Comparison of ENCODE assay signal across 8 cellular contexts in genomic region chr20:30378317-30378716, GRCh38.
DNase-seq lines count a peak whose midpoint lies in the region; ATAC-seq, FAIRE-seq and TF ChIP-seq lines count a peak whose summit lies in the region.
"Not testable (repeated sequence)": the region's sequence is repeated elsewhere in the genome, so short reads cannot be mapped to it uniquely, and the experiment has no call there.

No MANE protein-coding gene starts in this region.

- not testable (repeated sequence) for FAIRE-seq in A549 (lab: Jason Lieb, UNC); K562 (lab: Jason Lieb, UNC)

- intact Hi-C loops in Calu3 (cut with micrococcal nuclease; ENCODE audit: unreplicated experiment), result not testable (repeated sequence)
- intact Hi-C loops in K562 (cut with micrococcal nuclease), result loop anchor here (10.0 kb wide), 1 partner anchor 206 kb away; no protein-coding TSS in a partner anchor

- DNase-seq in A549 (ENCODE audit: low read depth in 1 of 2, low spot score in 1 of 2); Calu3; MG63; T-helper 17 cell; activated T-cell treated with anti-CD3 and anti-CD28 coated beads, Interleukin-2, amount 50 U/mL, for 4 hours; K562 (ENCODE audit: extremely low read depth in 1 of 4, low spot score in 3 of 4); cardiac muscle cell (ENCODE audit: low read depth in 1 of 2, low spot score in 1 of 2): not testable (repeated sequence)

- not testable (repeated sequence) for H4K20me1 ChIP-seq in K562 (replicated peaks; ENCODE audit: control insufficient read depth, insufficient read depth, low read length)

- TF ChIP-seq EP300 in A549 (IDR thresholded peaks at IDR 0.05); K562 (IDR thresholded peaks at IDR 0.05; ENCODE audit: low read length): not testable (repeated sequence)

- H3K36me3 Mint-ChIP-seq in Calu3 (ENCODE audit: insufficient read depth, unreplicated experiment), result peaks cover 27% of the 10 kb centered on the region
- not testable (repeated sequence) for H3K36me3 Mint-ChIP-seq in T-helper 17 cell (ENCODE audit: low read depth); activated T-cell treated with anti-CD3 and anti-CD28 coated beads, Interleukin-2, amount 50 U/mL, for 4 hours (ENCODE audit: insufficient read depth)

- not testable (repeated sequence) for BruUV-seq in Calu3 (replicated peaks; lab: Mats Ljungman, UMichigan); K562 (replicated peaks; lab: Mats Ljungman, UMichigan)

- H3K27me3 Mint-ChIP-seq in Calu3 (ENCODE audit: unreplicated experiment); T-helper 17 cell; activated T-cell treated with anti-CD3 and anti-CD28 coated beads, Interleukin-2, amount 50 U/mL, for 4 hours (ENCODE audit: low read depth): not testable (repeated sequence)

- not testable (repeated sequence) for TF ChIP-seq RAD21 in A549 (conservative IDR thresholded peaks at IDR 0.05 in 1 of 2, IDR thresholded peaks at IDR 0.05 in 1 of 2); K562 (CRISPR knock-in tag; conservative IDR thresholded peaks at IDR 0.05 in 1 of 2, IDR thresholded peaks at IDR 0.05 in 1 of 2)

- peaks cover 16% of the 10 kb centered on the region; the same call in 2 of the 3 replicates for H3K79me2 ChIP-seq in K562 (ENCODE audit: control insufficient read depth, insufficient read depth, low read length)

- H3K27ac Mint-ChIP-seq in Calu3 (ENCODE audit: unreplicated experiment) (peak overlapping the region; percentile 79), T-helper 17 cell (peak overlapping the region; percentile 70)

- H3K4me2 ChIP-seq in A549 (peak overlapping the region; percentile 83), K562 (ENCODE audit: insufficient read depth, low read length) (peak overlapping the region; percentile 49), skeletal muscle satellite cell (ENCODE audit: low read length) (peak overlapping the region; percentile 41)

- not testable (repeated sequence) for H3K4me3 ChIP-seq in A549; skeletal muscle satellite cell (ENCODE audit: low read length)
- H3K4me3 ChIP-seq in MG63 (peak overlapping the region; percentile 79), K562 (peak overlapping the region; percentile 81; the same call in 1 of the 2 replicates), cardiac muscle cell (peak overlapping the region; percentile 71)

- H3K4me3 Mint-ChIP-seq in Calu3 (ENCODE audit: low read depth, unreplicated experiment) (peak overlapping the region; percentile 91), T-helper 17 cell (peak overlapping the region; percentile 93)
- peak overlapping the region; percentile 88 for H3K4me3 Mint-ChIP-seq in activated T-cell treated with anti-CD3 and anti-CD28 coated beads, Interleukin-2, amount 50 U/mL, for 4 hours

- not testable (repeated sequence) for H2AFZ ChIP-seq in K562 (ENCODE audit: low read depth, low read length)

- not testable (repeated sequence) for H3K36me3 ChIP-seq in MG63; K562 (ENCODE audit: control insufficient read depth, insufficient read depth, low read length); cardiac muscle cell; skeletal muscle satellite cell (ENCODE audit: insufficient read depth, low read length)

- H3K9me1 ChIP-seq in K562 (ENCODE audit: control insufficient read depth, insufficient read depth, low read length), result not testable (repeated sequence)

- not testable (repeated sequence) for H3K4me1 ChIP-seq in A549; K562 (replicated peaks in 1 of 2; ENCODE audit: control insufficient read depth in 2 of 2, insufficient read depth in 2 of 2, low read length in 2 of 2); cardiac muscle cell (ENCODE audit: low read depth); skeletal muscle satellite cell (ENCODE audit: control insufficient read depth, insufficient read depth, low read length)

- 54% methylated on average over 4 of the region's 4 CpGs for WGBS in A549 (ENCODE audit: missing lambda C conversion rate)
- 41% methylated on average over 3 of the region's 4 CpGs for WGBS in K562 (ENCODE audit: insufficient coverage, low coverage, missing lambda C conversion rate)

- not testable (repeated sequence) for H3K27me3 ChIP-seq in MG63; K562 (ENCODE audit: control insufficient read depth in 2 of 2, insufficient read depth in 2 of 2, low read length in 2 of 2); cardiac muscle cell; skeletal muscle satellite cell (ENCODE audit: control insufficient read depth, insufficient read depth, low read length)

- CTCF ChIA-PET in A549 (lab: Yijun Ruan, JAX); Calu3 (lab: Charles Lee); K562 (lab: Yijun Ruan, JAX; ENCODE audit: low intra/inter-chr PET ratio): not testable (repeated sequence)

- peaks cover 37% of the 10 kb centered on the region for H3K4me1 Mint-ChIP-seq in Calu3 (ENCODE audit: low read depth, unreplicated experiment)
- H3K4me1 Mint-ChIP-seq in T-helper 17 cell, result peaks cover 22% of the 10 kb centered on the region
- H3K4me1 Mint-ChIP-seq in activated T-cell treated with anti-CD3 and anti-CD28 coated beads, Interleukin-2, amount 50 U/mL, for 4 hours (ENCODE audit: low read depth), result peaks cover 47% of the 10 kb centered on the region

- in situ Hi-C loops in K562 (cut with MboI), result not testable (repeated sequence)

- H3K9me3 Mint-ChIP-seq in Calu3 (ENCODE audit: low read depth, unreplicated experiment); activated T-cell treated with anti-CD3 and anti-CD28 coated beads, Interleukin-2, amount 50 U/mL, for 4 hours: not testable (repeated sequence)

- not testable (repeated sequence) for ATAC-seq in A549; T-helper 17 cell; activated T-cell treated with anti-CD3 and anti-CD28 coated beads, Interleukin-2, amount 50 U/mL, for 4 hours; K562

- not testable (repeated sequence) for TF ChIP-seq POLR2A in A549 (IDR thresholded peaks at IDR 0.05; ENCODE audit: low read length); K562 (conservative IDR thresholded peaks at IDR 0.05)

- H3K9me3 ChIP-seq in A549; MG63; T-helper 17 cell (ENCODE audit: control insufficient read depth, low read length, poor library complexity, severe bottlenecking); K562 (replicated peaks; ENCODE audit: control insufficient read depth, insufficient read depth, low read depth, low read length); cardiac muscle cell (ENCODE audit: low read depth); skeletal muscle satellite cell (replicated peaks; ENCODE audit: low read length): not testable (repeated sequence)

- not testable (repeated sequence) for H3K27ac ChIP-seq in A549; K562 (ENCODE audit: extremely low read depth, low read depth, low read length); cardiac muscle cell

- H3K9ac ChIP-seq in K562 (ENCODE audit: insufficient read depth in 1 of 2, low read depth in 2 of 2, low read length in 2 of 2), result peak overlapping the region in 1 of 2 experiments; percentile 34; a peak in 1 of 4 replicates
- H3K9ac ChIP-seq in skeletal muscle satellite cell (ENCODE audit: low read depth, low read length), result not testable (repeated sequence)

- POLR2A ChIA-PET in A549 (lab: Yijun Ruan, JAX); K562 (lab: Yijun Ruan, JAX): not testable (repeated sequence)

- TF ChIP-seq CTCF in A549 (IDR thresholded peaks at IDR 0.05); Calu3 (IDR thresholded peaks at IDR 0.05; ENCODE audit: unreplicated experiment); K562 (IDR thresholded peaks at IDR 0.05 in 2 of 3, conservative IDR thresholded peaks at IDR 0.05 in 1 of 3; ENCODE audit: insufficient read depth in 2 of 3, low read depth in 1 of 3, low read length in 3 of 3); cardiac muscle cell (IDR thresholded peaks at IDR 0.05; ENCODE audit: low read depth, low read length): not testable (repeated sequence)

TF ChIP-seq in A549, 52 proteins besides CTCF, POLR2A, EP300 and RAD21:
- TF ChIP-seq MAFK (IDR thresholded peaks at IDR 0.05; ENCODE audit: partially characterized antibody), result peak; percentile 54

TF ChIP-seq in K562, 482 proteins besides CTCF, POLR2A, EP300 and RAD21:
- TF ChIP-seq C11orf30 (IDR thresholded peaks at IDR 0.05; ENCODE audit: low read depth) (peak; percentile 49), ZNF316 (IDR thresholded peaks at IDR 0.05) (peak; percentile 66)
TF ChIP-seq in K562: peak in this region for 2; not testable (repeated sequence) for 480.
